1 cellular context compared by ENCODE assay signal in genomic region chr19:2053601-2054389, GRCh38.
TF ChIP-seq lines count a peak whose summit lies in the region.

No MANE protein-coding gene starts in this region.

TF ChIP-seq in HepG2, 621 proteins besides CTCF, POLR2A, EP300 and RAD21:
- TF ChIP-seq KAT2B (IDR thresholded peaks at IDR 0.05; ENCODE audit: borderline replicate concordance, low read depth, low read length) (no peak), ZFAT (CRISPR knock-in tag; conservative IDR thresholded peaks at IDR 0.05) (no peak), ZKSCAN8 (CRISPR knock-in tag; IDR thresholded peaks at IDR 0.05; ENCODE audit: borderline replicate concordance) (no peak), DPF2 (CRISPR knock-in tag; IDR thresholded peaks at IDR 0.05; ENCODE audit: borderline replicate concordance, low read depth) (no peak), ZNF790 (CRISPR knock-in tag; IDR thresholded peaks at IDR 0.05; ENCODE audit: borderline replicate concordance) (no peak), CHD4 (IDR thresholded peaks at IDR 0.05; ENCODE audit: borderline replicate concordance, low read length) (no peak), ZNF460 (CRISPR knock-in tag; IDR thresholded peaks at IDR 0.05; ENCODE audit: borderline replicate concordance) (peak; percentile 24; the same call in 1 of the 2 replicates), SCMH1 (CRISPR knock-in tag; IDR thresholded peaks at IDR 0.05; ENCODE audit: borderline replicate concordance) (no peak)
- TF ChIP-seq, protein P1, sequence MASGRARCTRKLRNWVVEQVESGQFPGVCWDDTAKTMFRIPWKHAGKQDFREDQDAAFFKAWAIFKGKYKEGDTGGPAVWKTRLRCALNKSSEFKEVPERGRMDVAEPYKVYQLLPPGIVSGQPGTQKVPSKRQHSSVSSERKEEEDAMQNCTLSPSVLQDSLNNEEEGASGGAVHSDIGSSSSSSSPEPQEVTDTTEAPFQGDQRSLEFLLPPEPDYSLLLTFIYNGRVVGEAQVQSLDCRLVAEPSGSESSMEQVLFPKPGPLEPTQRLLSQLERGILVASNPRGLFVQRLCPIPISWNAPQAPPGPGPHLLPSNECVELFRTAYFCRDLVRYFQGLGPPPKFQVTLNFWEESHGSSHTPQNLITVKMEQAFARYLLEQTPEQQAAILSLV (CRISPR knock-in tag; IDR thresholded peaks at IDR 0.05; ENCODE audit: borderline replicate concordance) = no peak
- TF ChIP-seq, protein P2, sequence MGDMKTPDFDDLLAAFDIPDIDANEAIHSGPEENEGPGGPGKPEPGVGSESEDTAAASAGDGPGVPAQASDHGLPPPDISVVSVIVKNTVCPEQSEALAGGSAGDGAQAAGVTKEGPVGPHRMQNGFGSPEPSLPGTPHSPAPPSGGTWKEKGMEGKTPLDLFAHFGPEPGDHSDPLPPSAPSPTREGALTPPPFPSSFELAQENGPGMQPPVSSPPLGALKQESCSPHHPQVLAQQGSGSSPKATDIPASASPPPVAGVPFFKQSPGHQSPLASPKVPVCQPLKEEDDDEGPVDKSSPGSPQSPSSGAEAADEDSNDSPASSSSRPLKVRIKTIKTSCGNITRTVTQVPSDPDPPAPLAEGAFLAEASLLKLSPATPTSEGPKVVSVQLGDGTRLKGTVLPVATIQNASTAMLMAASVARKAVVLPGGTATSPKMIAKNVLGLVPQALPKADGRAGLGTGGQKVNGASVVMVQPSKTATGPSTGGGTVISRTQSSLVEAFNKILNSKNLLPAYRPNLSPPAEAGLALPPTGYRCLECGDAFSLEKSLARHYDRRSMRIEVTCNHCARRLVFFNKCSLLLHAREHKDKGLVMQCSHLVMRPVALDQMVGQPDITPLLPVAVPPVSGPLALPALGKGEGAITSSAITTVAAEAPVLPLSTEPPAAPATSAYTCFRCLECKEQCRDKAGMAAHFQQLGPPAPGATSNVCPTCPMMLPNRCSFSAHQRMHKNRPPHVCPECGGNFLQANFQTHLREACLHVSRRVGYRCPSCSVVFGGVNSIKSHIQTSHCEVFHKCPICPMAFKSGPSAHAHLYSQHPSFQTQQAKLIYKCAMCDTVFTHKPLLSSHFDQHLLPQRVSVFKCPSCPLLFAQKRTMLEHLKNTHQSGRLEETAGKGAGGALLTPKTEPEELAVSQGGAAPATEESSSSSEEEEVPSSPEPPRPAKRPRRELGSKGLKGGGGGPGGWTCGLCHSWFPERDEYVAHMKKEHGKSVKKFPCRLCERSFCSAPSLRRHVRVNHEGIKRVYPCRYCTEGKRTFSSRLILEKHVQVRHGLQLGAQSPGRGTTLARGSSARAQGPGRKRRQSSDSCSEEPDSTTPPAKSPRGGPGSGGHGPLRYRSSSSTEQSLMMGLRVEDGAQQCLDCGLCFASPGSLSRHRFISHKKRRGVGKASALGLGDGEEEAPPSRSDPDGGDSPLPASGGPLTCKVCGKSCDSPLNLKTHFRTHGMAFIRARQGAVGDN (CRISPR knock-in tag; IDR thresholded peaks at IDR 0.05) = peak; percentile 43
- TF ChIP-seq, protein P3, sequence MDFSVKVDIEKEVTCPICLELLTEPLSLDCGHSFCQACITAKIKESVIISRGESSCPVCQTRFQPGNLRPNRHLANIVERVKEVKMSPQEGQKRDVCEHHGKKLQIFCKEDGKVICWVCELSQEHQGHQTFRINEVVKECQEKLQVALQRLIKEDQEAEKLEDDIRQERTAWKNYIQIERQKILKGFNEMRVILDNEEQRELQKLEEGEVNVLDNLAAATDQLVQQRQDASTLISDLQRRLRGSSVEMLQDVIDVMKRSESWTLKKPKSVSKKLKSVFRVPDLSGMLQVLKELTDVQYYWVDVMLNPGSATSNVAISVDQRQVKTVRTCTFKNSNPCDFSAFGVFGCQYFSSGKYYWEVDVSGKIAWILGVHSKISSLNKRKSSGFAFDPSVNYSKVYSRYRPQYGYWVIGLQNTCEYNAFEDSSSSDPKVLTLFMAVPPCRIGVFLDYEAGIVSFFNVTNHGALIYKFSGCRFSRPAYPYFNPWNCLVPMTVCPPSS (IDR thresholded peaks at IDR 0.05) = no peak
